14 cellular contexts compared by ENCODE assay signal in genomic region chr9:5773324-5773999, GRCh38. TPM values are rescaled to one million over a fixed set of nuclear protein-coding genes. Genes with fewer than 3 reads are reported as not detected.
DNase-seq lines count a peak whose midpoint lies in the region; ATAC-seq and TF ChIP-seq lines count a peak whose summit lies in the region.
"Had no signal": no experiment of that assay in that cellular context is flagged by ENCODE, and none has a peak within 500 bp of the region (broad histone marks: within the 10 kb centered on the region; RNA-seq: fewer than 3 reads in every experiment).

No MANE protein-coding gene starts in this region.

- H3K9me3 Mint-ChIP-seq in CD4-positive, CD25-positive, alpha-beta regulatory T cell: peaks cover 0 to 14% (median 3%) of the 10 kb centered on the region in 7 donors
- peaks cover 7% of the 10 kb centered on the region for H3K9me3 Mint-ChIP-seq in GM23338
- H3K9me3 Mint-ChIP-seq in activated T-helper 1 cell treated with anti-CD3 and anti-CD28 coated beads, Interleukin-12 subunit alpha, Interleukin-12 subunit beta, Interleukin-2, Interleukin-4 antibody, amounts not matched to agents 30 ng/mL and 10 ng/mL and 1 ng/mL, durations not matched to agents 14 hours and 24 hours and 36 hours: peaks cover 5% of the 10 kb centered on the region

- no peaks in the 10 kb centered on the region for H3K4me1 ChIP-seq in CD4-positive, CD25-positive, alpha-beta regulatory T cell (ENCODE audit: control insufficient read depth, insufficient read depth, low read length, poor library complexity, severe bottlenecking)
- H3K4me1 ChIP-seq in GM23338 (ENCODE audit: insufficient read depth) (peaks cover 16% of the 10 kb centered on the region), right cardiac atrium (ENCODE audit: control insufficient read depth, insufficient read depth, low read length) (no peaks in the 10 kb centered on the region)
- H3K4me1 ChIP-seq: left ventricle myocardium inferior had no signal

- H3K27ac Mint-ChIP-seq in CD4-positive, CD25-positive, alpha-beta regulatory T cell: peak overlapping the region in 2 of 3 donors; percentile 13 to 14
- no peak overlapping the region for H3K27ac Mint-ChIP-seq in GM23338
- H3K27ac Mint-ChIP-seq in activated T-helper 1 cell treated with anti-CD3 and anti-CD28 coated beads, Interleukin-12 subunit alpha, Interleukin-12 subunit beta, Interleukin-2, Interleukin-4 antibody, amounts not matched to agents 30 ng/mL and 10 ng/mL and 1 ng/mL, durations not matched to agents 14 hours and 24 hours and 36 hours: peak overlapping the region; percentile 58
- H3K27ac Mint-ChIP-seq: activated naive CD4-positive, alpha-beta T cell treated with anti-CD3 and anti-CD28 coated beads, Interleukin-2, amount 10 ng/mL, durations not matched to agents 7 days and 5 days had no signal

- peaks cover 3 to 8% of the 10 kb centered on the region in 2 experiments for H3K9me3 ChIP-seq in CD4-positive, CD25-positive, alpha-beta regulatory T cell (ENCODE audit: control insufficient read depth in 2 of 2, low read length in 2 of 2)
- H3K9me3 ChIP-seq in right cardiac atrium (ENCODE audit: control insufficient read depth, low read length): no peaks in the 10 kb centered on the region

- H2AFZ ChIP-seq in GM23338: no peak overlapping the region

- no peak overlapping the region for H3K4me2 ChIP-seq in GM23338

- H3K36me3 ChIP-seq in CD4-positive, CD25-positive, alpha-beta regulatory T cell (ENCODE audit: control insufficient read depth, insufficient read depth, low read length): peaks cover 71% of the 10 kb centered on the region
- H3K36me3 ChIP-seq in GM23338 (ENCODE audit: insufficient read depth) (peaks cover 4% of the 10 kb centered on the region), kidney epithelial cell (ENCODE audit: control insufficient read depth, insufficient read depth, low read length) (peaks cover 1% of the 10 kb centered on the region)

- H3K4me3 ChIP-seq in CD4-positive, CD25-positive, alpha-beta regulatory T cell (ENCODE audit: low read depth, low read length): no peak overlapping the region
- H3K4me3 ChIP-seq in GM23338: no peak overlapping the region
- no peak overlapping the region for H3K4me3 ChIP-seq in kidney epithelial cell (ENCODE audit: low read depth, low read length)
- no peak overlapping the region for H3K4me3 ChIP-seq in right cardiac atrium (ENCODE audit: low read length)
- H3K4me3 ChIP-seq: left ventricle myocardium inferior had no signal

- no peaks in the 10 kb centered on the region for H3K9me2 ChIP-seq in GM23338 (ENCODE audit: insufficient read depth)

- DNase-seq in CD4-positive, CD25-positive, alpha-beta regulatory T cell: no peak
- DNase-seq in GM23338 (ENCODE audit: low spot score): peak; percentile 42
- DNase-seq in activated T-helper 1 cell treated with anti-CD3 and anti-CD28 coated beads, Interleukin-12 subunit alpha, Interleukin-12 subunit beta, Interleukin-2, Interleukin-4 antibody, amounts not matched to agents 30 ng/mL and 10 ng/mL and 1 ng/mL, durations not matched to agents 14 hours and 24 hours and 36 hours (ENCODE audit: low spot score): no peak
- DNase-seq in kidney epithelial cell (ENCODE audit: low read depth): no peak
- no peak for DNase-seq in NCI-H774 (lab: John Stamatoyannopoulos, UW)
- DNase-seq in right cardiac atrium: no peak
- DNase-seq in HUDEP-2 (lab: John Stamatoyannopoulos, UW; ENCODE audit: unreplicated experiment in 76 of 76): no peak
- DNase-seq in T1000 (lab: John Stamatoyannopoulos, UW): no peak
- DNase-seq: activated CD4-positive, alpha-beta T cell treated with anti-CD3 and anti-CD28 coated beads for 48 hours; activated naive CD4-positive, alpha-beta T cell treated with anti-CD3 and anti-CD28 coated beads, Interleukin-2, amount 10 ng/mL, durations not matched to agents 7 days and 5 days; Calu3; left ventricle myocardium inferior; NCI-H526; occipital lobe had no signal

- H3F3A ChIP-seq in GM23338 (replicated peaks; ENCODE audit: low read depth): no peaks in the 10 kb centered on the region

- intact Hi-C loops in activated T-helper 1 cell treated with anti-CD3 and anti-CD28 coated beads, Interleukin-12 subunit alpha, Interleukin-12 subunit beta, Interleukin-2, Interleukin-4 antibody, amounts not matched to agents 30 ng/mL and 10 ng/mL and 1 ng/mL, durations not matched to agents 14 hours and 24 hours and 36 hours (cut with micrococcal nuclease): no loop called here
- intact Hi-C loops in right cardiac atrium (cut with DNase I): no loop called here

- no peak for ATAC-seq in CD4-positive, CD25-positive, alpha-beta regulatory T cell (ENCODE audit: low read depth in 2 of 2)
- ATAC-seq in GM23338: peak; percentile 77
- no peak for ATAC-seq in right cardiac atrium

- H3K4me1 Mint-ChIP-seq in CD4-positive, CD25-positive, alpha-beta regulatory T cell: peaks cover 0 to 7% (median 3%) of the 10 kb centered on the region in 4 donors
- H3K4me1 Mint-ChIP-seq in GM23338: peaks cover 12% of the 10 kb centered on the region
- peaks cover 4% of the 10 kb centered on the region for H3K4me1 Mint-ChIP-seq in activated T-helper 1 cell treated with anti-CD3 and anti-CD28 coated beads, Interleukin-12 subunit alpha, Interleukin-12 subunit beta, Interleukin-2, Interleukin-4 antibody, amounts not matched to agents 30 ng/mL and 10 ng/mL and 1 ng/mL, durations not matched to agents 14 hours and 24 hours and 36 hours (ENCODE audit: low read depth)

- no peak overlapping the region for H3K27ac ChIP-seq in CD4-positive, CD25-positive, alpha-beta regulatory T cell (ENCODE audit: insufficient read depth, low read length, poor library complexity, severe bottlenecking)
- no peak overlapping the region for H3K27ac ChIP-seq in GM23338 (ENCODE audit: low read depth)
- no peak overlapping the region for H3K27ac ChIP-seq in right cardiac atrium (ENCODE audit: low read length)
- H3K27ac ChIP-seq: left ventricle myocardium inferior had no signal

- H3K27me3 Mint-ChIP-seq in CD4-positive, CD25-positive, alpha-beta regulatory T cell: no peaks in the 10 kb centered on the region
- peaks cover 2% of the 10 kb centered on the region for H3K27me3 Mint-ChIP-seq in GM23338 (ENCODE audit: insufficient read depth, low read depth, poor library complexity)
- no peaks in the 10 kb centered on the region for H3K27me3 Mint-ChIP-seq in activated T-helper 1 cell treated with anti-CD3 and anti-CD28 coated beads, Interleukin-12 subunit alpha, Interleukin-12 subunit beta, Interleukin-2, Interleukin-4 antibody, amounts not matched to agents 30 ng/mL and 10 ng/mL and 1 ng/mL, durations not matched to agents 14 hours and 24 hours and 36 hours (ENCODE audit: insufficient read depth)
- H3K27me3 Mint-ChIP-seq: activated naive CD4-positive, alpha-beta T cell treated with anti-CD3 and anti-CD28 coated beads, Interleukin-2, amount 10 ng/mL, durations not matched to agents 7 days and 5 days had no signal

- H3K27me3 ChIP-seq in CD4-positive, CD25-positive, alpha-beta regulatory T cell (ENCODE audit: control insufficient read depth, insufficient read depth, low read length): no peaks in the 10 kb centered on the region
- no peaks in the 10 kb centered on the region for H3K27me3 ChIP-seq in GM23338 (ENCODE audit: insufficient read depth)
- H3K27me3 ChIP-seq in kidney epithelial cell (ENCODE audit: control insufficient read depth, insufficient read depth, low read length): no peaks in the 10 kb centered on the region
- H3K27me3 ChIP-seq in right cardiac atrium (ENCODE audit: control insufficient read depth, insufficient read depth): no peaks in the 10 kb centered on the region

- 84% methylated on average over 3 of the region's 3 CpGs for WGBS in right cardiac atrium

- peaks cover 66% of the 10 kb centered on the region for H3K36me3 Mint-ChIP-seq in CD4-positive, CD25-positive, alpha-beta regulatory T cell
- peaks cover 49% of the 10 kb centered on the region for H3K36me3 Mint-ChIP-seq in GM23338 (ENCODE audit: low read depth)
- peaks cover 45% of the 10 kb centered on the region for H3K36me3 Mint-ChIP-seq in activated T-helper 1 cell treated with anti-CD3 and anti-CD28 coated beads, Interleukin-12 subunit alpha, Interleukin-12 subunit beta, Interleukin-2, Interleukin-4 antibody, amounts not matched to agents 30 ng/mL and 10 ng/mL and 1 ng/mL, durations not matched to agents 14 hours and 24 hours and 36 hours (ENCODE audit: low read depth)

- H3K4me3 Mint-ChIP-seq in CD4-positive, CD25-positive, alpha-beta regulatory T cell: no peak overlapping the region
- no peak overlapping the region for H3K4me3 Mint-ChIP-seq in GM23338
- no peak overlapping the region for H3K4me3 Mint-ChIP-seq in activated T-helper 1 cell treated with anti-CD3 and anti-CD28 coated beads, Interleukin-12 subunit alpha, Interleukin-12 subunit beta, Interleukin-2, Interleukin-4 antibody, amounts not matched to agents 30 ng/mL and 10 ng/mL and 1 ng/mL, durations not matched to agents 14 hours and 24 hours and 36 hours
- H3K4me3 Mint-ChIP-seq: activated naive CD4-positive, alpha-beta T cell treated with anti-CD3 and anti-CD28 coated beads, Interleukin-2, amount 10 ng/mL, durations not matched to agents 7 days and 5 days had no signal

- TF ChIP-seq CTCF in GM23338 (conservative IDR thresholded peaks at IDR 0.05; ENCODE audit: low read depth in 2 of 2) (peak; percentile 56 to 66), kidney epithelial cell (IDR thresholded peaks at IDR 0.05; ENCODE audit: insufficient read depth, low read length, poor library complexity, severe bottlenecking) (peak; percentile 20)

- no peaks in the 10 kb centered on the region for H3K79me2 ChIP-seq in GM23338 (replicated peaks; ENCODE audit: insufficient read depth)

- H4K20me1 ChIP-seq in GM23338 (replicated peaks; ENCODE audit: insufficient read depth): no peaks in the 10 kb centered on the region

TF ChIP-seq in GM23338, 12 proteins besides CTCF, POLR2A, EP300 and RAD21 (continues in another document):
- no peak for TF ChIP-seq EZH2phosphoT487 (IDR thresholded peaks at IDR 0.05; ENCODE audit: unreplicated experiment)
- no peak for TF ChIP-seq NANOG (IDR thresholded peaks at IDR 0.05; ENCODE audit: borderline replicate concordance)

RNA-seq across cellular contexts. Expression of gene ERMP1, which starts 59.5 kb away (rescaled TPM):
- total RNA-seq in CD4-positive, CD25-positive, alpha-beta regulatory T cell: 8.7 TPM
- 10 to 100 TPM in 1 of 4 donors, 1 to 10 TPM in 3; 5.3 to 10.0 (median 7.8) TPM for polyA plus RNA-seq in CD4-positive, CD25-positive, alpha-beta regulatory T cell
- total RNA-seq in GM23338 (2014; rRNA removed; shearing (Covaris generic)): 18.4 and 23.4 TPM in 2 replicates
- polyA plus RNA-seq in GM23338 (2016; fragmentation: Nextera tagmentation; extraction: Ambion mirVana) (5.0 and 5.3 TPM in 2 replicates), right cardiac atrium (8.6 TPM)
- 23.1 and 24.1 TPM in 2 replicates for total RNA-seq in activated T-helper 1 cell treated with anti-CD3 and anti-CD28 coated beads, Interleukin-12 subunit alpha, Interleukin-12 subunit beta, Interleukin-2, Interleukin-4 antibody, amounts not matched to agents 30 ng/mL and 10 ng/mL and 1 ng/mL, durations not matched to agents 14 hours and 24 hours and 36 hours
- total RNA-seq in kidney epithelial cell (9.4 and 10.2 TPM in 2 replicates), right cardiac atrium (10 to 100 TPM; 13.3 to 26.8 (median 21.9) TPM)
